ENCODE assay signal across 1 cellular context in genomic region chr5:124905256-124905655, GRCh38.
TF ChIP-seq lines count a peak whose summit lies in the region.

No MANE protein-coding gene starts in this region.

TF ChIP-seq in HEK293, 187 proteins besides CTCF, POLR2A, EP300 and RAD21 (continued from another document):
- no peak for TF ChIP-seq KLF16 (tag by site-specific recombination; IDR thresholded peaks at IDR 0.05)
